Comparison of ENCODE assay signal across 2 cellular contexts in genomic region chr6:45717027-45717426, GRCh38.
TF ChIP-seq lines count a peak whose summit lies in the region.

No MANE protein-coding gene starts in this region.

TF ChIP-seq in IMR-90, 13 proteins besides CTCF, POLR2A, EP300 and RAD21:
- TF ChIP-seq RCOR1 (IDR thresholded peaks at IDR 0.05; ENCODE audit: insufficient replicate concordance, low read length), result no peak
- TF ChIP-seq, protein P1, sequence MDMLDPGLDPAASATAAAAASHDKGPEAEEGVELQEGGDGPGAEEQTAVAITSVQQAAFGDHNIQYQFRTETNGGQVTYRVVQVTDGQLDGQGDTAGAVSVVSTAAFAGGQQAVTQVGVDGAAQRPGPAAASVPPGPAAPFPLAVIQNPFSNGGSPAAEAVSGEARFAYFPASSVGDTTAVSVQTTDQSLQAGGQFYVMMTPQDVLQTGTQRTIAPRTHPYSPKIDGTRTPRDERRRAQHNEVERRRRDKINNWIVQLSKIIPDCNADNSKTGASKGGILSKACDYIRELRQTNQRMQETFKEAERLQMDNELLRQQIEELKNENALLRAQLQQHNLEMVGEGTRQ (IDR thresholded peaks at IDR 0.05; ENCODE audit: low read depth, low read length), result no peak
- TF ChIP-seq CHD1 (IDR thresholded peaks at IDR 0.05; ENCODE audit: low read depth, low read length), result no peak
- no peak for TF ChIP-seq ELK1 (IDR thresholded peaks at IDR 0.05; ENCODE audit: borderline replicate concordance, low read depth, low read length)
- TF ChIP-seq CEBPB (IDR thresholded peaks at IDR 0.05; ENCODE audit: low read depth, low read length), result no peak
- TF ChIP-seq NFE2L2 (IDR thresholded peaks at IDR 0.05; ENCODE audit: low read depth, low read length), result no peak
- no peak for TF ChIP-seq FOS (IDR thresholded peaks at IDR 0.05; ENCODE audit: low read depth, low read length)
- TF ChIP-seq RFX5 (IDR thresholded peaks at IDR 0.05; ENCODE audit: low read depth, low read length), result no peak
- no peak for TF ChIP-seq MXI1 (IDR thresholded peaks at IDR 0.05; ENCODE audit: borderline replicate concordance, low read depth, low read length)
- no peak for TF ChIP-seq BHLHE40 (IDR thresholded peaks at IDR 0.05; ENCODE audit: low read depth, low read length)
- no peak for TF ChIP-seq MAFK (IDR thresholded peaks at IDR 0.05; ENCODE audit: low read depth, low read length)
- TF ChIP-seq SMC3 (IDR thresholded peaks at IDR 0.05; ENCODE audit: low read depth, low read length), result no peak
- TF ChIP-seq MAZ (IDR thresholded peaks at IDR 0.05; ENCODE audit: borderline replicate concordance, low read depth, low read length), result no peak

TF ChIP-seq in H1, 55 proteins besides CTCF, POLR2A, EP300 and RAD21:
- TF ChIP-seq EGR1 (IDR thresholded peaks at IDR 0.05; ENCODE audit: borderline replicate concordance, low read depth, low read length) (no peak), JUN (IDR thresholded peaks at IDR 0.05; ENCODE audit: low read depth, low read length) (no peak), FOSL1 (IDR thresholded peaks at IDR 0.05; ENCODE audit: insufficient read depth, low read depth, low read length) (no peak), CREB1 (IDR thresholded peaks at IDR 0.05) (no peak), SP4 (IDR thresholded peaks at IDR 0.05; ENCODE audit: low read length) (no peak), JUND (IDR thresholded peaks at IDR 0.05; ENCODE audit: low read length) (no peak), YY1 (IDR thresholded peaks at IDR 0.05; ENCODE audit: low read depth, low read length) (no peak), KDM1A (IDR thresholded peaks at IDR 0.05; ENCODE audit: borderline replicate concordance, low read length) (no peak), TAF1 (IDR thresholded peaks at IDR 0.05; ENCODE audit: low read depth, low read length) (no peak), PHF8 (conservative IDR thresholded peaks at IDR 0.05; ENCODE audit: low read depth, low read length) (no peak), SIN3A (conservative IDR thresholded peaks at IDR 0.05 in 1 of 2, IDR thresholded peaks at IDR 0.05 in 1 of 2; ENCODE audit: low read depth in 1 of 2, low read length in 2 of 2) (no peak), KDM5A (IDR thresholded peaks at IDR 0.05; ENCODE audit: low read length) (no peak), KDM4A (IDR thresholded peaks at IDR 0.05; ENCODE audit: low read depth, low read length, severe bottlenecking) (no peak), CEBPB (IDR thresholded peaks at IDR 0.05; ENCODE audit: low read depth, low read length) (no peak), CHD1 (IDR thresholded peaks at IDR 0.05; ENCODE audit: low read depth, low read length) (no peak)
